Comparison of ENCODE assay signal across 1 cellular context in the genomic region with DNA sequence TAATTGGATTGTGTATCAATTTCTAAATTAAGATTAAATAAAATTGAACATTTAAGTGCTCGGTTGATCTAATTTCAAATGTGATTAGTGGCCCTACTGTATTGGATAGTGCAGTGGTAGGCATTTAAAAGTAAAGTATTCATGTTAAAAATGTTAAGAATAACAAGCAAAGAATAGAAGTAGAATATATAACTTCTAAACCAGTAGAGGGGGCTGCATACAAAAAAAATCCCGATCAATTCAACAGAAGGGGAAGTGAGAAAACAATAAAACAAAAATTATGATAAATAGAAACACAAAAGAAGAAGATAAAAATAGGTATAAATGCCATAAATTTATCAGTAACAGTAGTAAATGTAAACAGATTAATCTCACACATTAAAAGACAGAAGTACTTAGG.
TF ChIP-seq lines count a peak whose summit lies in the region.

No MANE protein-coding gene starts in this region.

TF ChIP-seq in H1, 55 proteins besides CTCF, POLR2A, EP300 and RAD21 (continued from another document):
- no peak for TF ChIP-seq SIN3A (conservative IDR thresholded peaks at IDR 0.05 in 1 of 2, IDR thresholded peaks at IDR 0.05 in 1 of 2; ENCODE audit: low read depth in 1 of 2, low read length in 2 of 2)
- TF ChIP-seq SAP30 (IDR thresholded peaks at IDR 0.05; ENCODE audit: insufficient read depth, insufficient replicate concordance, low read length), result no peak
- no peak for TF ChIP-seq SP1 (IDR thresholded peaks at IDR 0.05; ENCODE audit: low read depth, low read length)
